ENCODE assay signal across 15 cellular contexts in genomic region chr7:77542399-77542798, GRCh38. TPM values are rescaled to one million over a fixed set of nuclear protein-coding genes. Genes with fewer than 3 reads are reported as not detected.
DNase-seq lines count a peak whose midpoint lies in the region; ATAC-seq, FAIRE-seq and TF ChIP-seq lines count a peak whose summit lies in the region.
"Had no signal": no experiment of that assay in that cellular context is flagged by ENCODE, and none has a peak within 500 bp of the region (broad histone marks: within the 10 kb centered on the region; RNA-seq: fewer than 3 reads in every experiment).

No MANE protein-coding gene starts in this region.

- no peak overlapping the region for H3K4me3 ChIP-seq in CD8-positive, alpha-beta memory T cell (ENCODE audit: low read length)
- H3K4me3 ChIP-seq in bronchial epithelial cell (ENCODE audit: low read depth, low read length) = no peak overlapping the region
- H3K4me3 ChIP-seq: right atrium auricular region had no signal

- no peaks in the 10 kb centered on the region for H3K27me3 ChIP-seq in CD8-positive, alpha-beta memory T cell (ENCODE audit: insufficient read depth, low read length, poor library complexity, severe bottlenecking)
- no peaks in the 10 kb centered on the region for H3K27me3 ChIP-seq in bronchial epithelial cell (ENCODE audit: control insufficient read depth, insufficient read depth, low read length)
- H3K27me3 ChIP-seq: right atrium auricular region had no signal

- H3K4me1 Mint-ChIP-seq in CD8-positive, alpha-beta memory T cell = peaks cover 40 to 58% (median 57%) of the 10 kb centered on the region in 3 donors
- peaks cover 18 to 63% (median 51%) of the 10 kb centered on the region in 4 donors for H3K4me1 Mint-ChIP-seq in naive thymus-derived CD8-positive, alpha-beta T cell

- TF ChIP-seq CTCF in bronchial epithelial cell (IDR thresholded peaks at IDR 0.05; ENCODE audit: insufficient read depth, low read length, severe bottlenecking) = no peak

- H3K4me3 Mint-ChIP-seq in CD8-positive, alpha-beta memory T cell = no peak overlapping the region
- H3K4me3 Mint-ChIP-seq in naive thymus-derived CD8-positive, alpha-beta T cell = no peak overlapping the region
- H3K4me3 Mint-ChIP-seq: activated CD4-positive, alpha-beta T cell treated with anti-CD3 and anti-CD28 coated beads, Interleukin-2, amount 10 ng/mL, durations not matched to agents 7 days and 5 days had no signal

- ATAC-seq in naive thymus-derived CD8-positive, alpha-beta T cell = no peak

- H3K9me3 ChIP-seq in CD8-positive, alpha-beta memory T cell (ENCODE audit: low read length) = no peaks in the 10 kb centered on the region
- H3K9me3 ChIP-seq: right atrium auricular region had no signal

- no peaks in the 10 kb centered on the region for H3K27me3 Mint-ChIP-seq in CD8-positive, alpha-beta memory T cell
- no peaks in the 10 kb centered on the region for H3K27me3 Mint-ChIP-seq in naive thymus-derived CD8-positive, alpha-beta T cell

- no peak for DNase-seq in CD8-positive, alpha-beta memory T cell
- DNase-seq in M059J (ENCODE audit: low read depth) (peak; percentile 41), bronchial epithelial cell (ENCODE audit: low read depth) (peak; percentile 76), NCI-H524 treated with DMSO at 0.1 percent for 48 hours (lab: John Stamatoyannopoulos, UW) (no peak), SHP77 treated with DMSO at 0.1 percent for 48 hours (lab: John Stamatoyannopoulos, UW) (no peak), amygdala (lab: John Stamatoyannopoulos, UW) (no peak), NCI-H2227 (lab: John Stamatoyannopoulos, UW; ENCODE audit: unreplicated experiment) (no peak)
- DNase-seq in naive thymus-derived CD8-positive, alpha-beta T cell = no peak
- DNase-seq: activated CD4-positive, alpha-beta T cell treated with anti-CD3 and anti-CD28 coated beads, Interleukin-2, amount 10 ng/mL, durations not matched to agents 7 days and 5 days; activated gamma-delta T cell treated with Interleukin-2 at 50 U/mL for 16 hours; COR-L47; kidney; NCI-H1930; NK-92 treated with Interleukin-12 subunit alpha and Interleukin-12 subunit beta, amount 100 ng/mL, for 24 hours had no signal

- no peak for FAIRE-seq in bronchial epithelial cell (lab: Jason Lieb, UNC)
- FAIRE-seq: kidney had no signal

- peaks cover 8% of the 10 kb centered on the region for H3K4me1 ChIP-seq in CD8-positive, alpha-beta memory T cell (ENCODE audit: insufficient read depth, low read length)

- H3K9me3 Mint-ChIP-seq in CD8-positive, alpha-beta memory T cell = no peaks in the 10 kb centered on the region
- H3K9me3 Mint-ChIP-seq in naive thymus-derived CD8-positive, alpha-beta T cell = no peaks in the 10 kb centered on the region
- H3K9me3 Mint-ChIP-seq: activated CD4-positive, alpha-beta T cell treated with anti-CD3 and anti-CD28 coated beads, Interleukin-2, amount 10 ng/mL, durations not matched to agents 7 days and 5 days had no signal

- H3K36me3 Mint-ChIP-seq in CD8-positive, alpha-beta memory T cell = peaks cover 0 to 4% (median 0%) of the 10 kb centered on the region in 3 donors
- no peaks in the 10 kb centered on the region for H3K36me3 Mint-ChIP-seq in naive thymus-derived CD8-positive, alpha-beta T cell

- peak overlapping the region in 5 of 8 donors; percentile 1 to 46 (median 3) for H3K27ac Mint-ChIP-seq in CD8-positive, alpha-beta memory T cell
- peak overlapping the region in 8 of 10 donors; percentile 2 to 78 (median 19) for H3K27ac Mint-ChIP-seq in naive thymus-derived CD8-positive, alpha-beta T cell
- H3K27ac Mint-ChIP-seq: activated CD4-positive, alpha-beta T cell treated with anti-CD3 and anti-CD28 coated beads, Interleukin-2, amount 10 ng/mL, durations not matched to agents 7 days and 5 days had no signal

- H3K27ac ChIP-seq in CD8-positive, alpha-beta memory T cell (ENCODE audit: low read depth, low read length) = no peak overlapping the region
- H3K27ac ChIP-seq: right atrium auricular region had no signal

- POLR2A ChIA-PET in CD8-positive, alpha-beta memory T cell (lab: Charles Lee) = no interaction called here
- POLR2A ChIA-PET in naive thymus-derived CD8-positive, alpha-beta T cell (lab: Charles Lee) = interaction anchor here (0.6 to 0.9 kb wide), 2 partner anchors 14 to 272 kb away, joined by 3 read pairs; no protein-coding TSS in a partner anchor

- H3K36me3 ChIP-seq in CD8-positive, alpha-beta memory T cell (ENCODE audit: insufficient read depth, low read length) = no peaks in the 10 kb centered on the region
- no peaks in the 10 kb centered on the region for H3K36me3 ChIP-seq in bronchial epithelial cell (ENCODE audit: control insufficient read depth, insufficient read depth, low read length)
- H3K36me3 ChIP-seq: right atrium auricular region had no signal

- CTCF ChIA-PET in CD8-positive, alpha-beta memory T cell (lab: Charles Lee) = interaction anchor here (1.0 to 1.8 kb wide), 3 partner anchors 14 to 153 kb away, joined by 3 to 5 read pairs (median 3); partner anchors contain the start of gene RSBN1L

RNA-seq across cellular contexts. Expression of gene PTPN12, which starts 5.3 kb away (rescaled TPM):
- total RNA-seq in CD8-positive, alpha-beta memory T cell = 10 to 100 TPM; 11.3 to 12.5 TPM
- 4.8 TPM for polyA plus RNA-seq in CD8-positive, alpha-beta memory T cell
- 41.5 and 59.7 TPM in 2 replicates for total RNA-seq in M059J (2014; rRNA removed; shearing (Covaris generic))
- 25.0 and 48.4 TPM in 2 replicates for total RNA-seq in bronchial epithelial cell
- 10 to 100 TPM; 30.9 to 35.4 TPM for total RNA-seq in naive thymus-derived CD8-positive, alpha-beta T cell
- polyA plus RNA-seq in naive thymus-derived CD8-positive, alpha-beta T cell = 1 to 10 TPM in 2 of 3 donors, under 1 TPM in 1; 0.64 to 3.7 (median 2.4) TPM

Comparison
In these comparisons a context has a peak if more than half of its experiments do, and no peak if none do; other contexts are left out.
1. DNase-seq: peak in M059J (single experiment) and bronchial epithelial cell (single experiment); none in CD8-positive, alpha-beta memory T cell (0 of 5), naive thymus-derived CD8-positive, alpha-beta T cell (0 of 10), NCI-H524 treated with DMSO at 0.1 percent for 48 hours (single experiment), SHP77 treated with DMSO at 0.1 percent for 48 hours (single experiment), amygdala (0 of 56) and NCI-H2227 (single experiment).